8 cellular contexts compared by ENCODE assay signal in the genomic region with DNA sequence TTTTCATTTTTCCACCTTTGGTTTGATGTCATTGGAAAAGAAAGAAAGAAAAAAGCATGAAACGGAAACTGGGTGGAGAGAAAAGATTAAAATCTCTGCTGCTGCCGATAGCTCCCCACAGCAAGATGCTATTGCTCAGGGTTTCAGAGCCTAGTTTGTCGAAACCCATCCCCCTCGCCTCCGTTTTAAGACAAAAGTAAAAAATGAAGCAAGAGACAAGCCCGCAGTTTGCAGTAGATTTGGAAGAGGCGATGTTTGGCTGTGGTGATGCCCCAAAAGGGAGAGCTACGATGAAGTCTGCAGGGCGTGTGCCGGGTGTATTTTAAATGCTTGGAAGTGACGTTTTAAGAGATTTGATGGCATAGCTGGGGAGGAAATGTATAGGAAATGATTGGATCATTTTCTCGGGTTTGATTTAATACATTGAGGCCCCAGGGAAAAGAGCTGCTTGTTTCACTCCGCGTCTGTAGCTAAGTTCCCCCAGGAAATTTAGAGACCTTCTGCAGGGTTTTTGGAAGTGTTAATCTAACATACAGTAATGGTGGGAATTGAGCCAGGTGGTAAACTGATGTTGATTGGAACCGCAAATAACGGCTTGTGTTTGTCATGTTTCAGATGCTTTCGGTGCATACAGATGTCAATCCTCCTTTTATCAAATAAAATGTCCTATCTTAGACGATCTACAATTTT. TPM values are rescaled to one million over a fixed set of nuclear protein-coding genes. Genes with fewer than 3 reads are reported as not detected.
DNase-seq lines count a peak whose midpoint lies in the region; ATAC-seq, FAIRE-seq and TF ChIP-seq lines count a peak whose summit lies in the region.

No MANE protein-coding gene starts in this region.

- DNase-seq in CD4-positive, alpha-beta memory T cell: peak; percentile 71 to 84 (median 75)
- no peak for DNase-seq in HCT116 (ENCODE audit: low read depth, low spot score)
- DNase-seq in T-cell: peak in 32 of 34 experiments; percentile 20 to 73 (median 54)
- no peak for DNase-seq in endodermal cell
- DNase-seq in COLO829 (ENCODE audit: low spot score): no peak
- no peak for DNase-seq in urothelium cell line (ENCODE audit: low spot score)
- no peak for DNase-seq in UCSD-AML1 (lab: John Stamatoyannopoulos, UW; ENCODE audit: unreplicated experiment)

- H3K4me3 Mint-ChIP-seq in CD4-positive, alpha-beta memory T cell: peak overlapping the region; percentile 94 to 100 (median 96)
- H3K4me3 Mint-ChIP-seq in T-cell (peak overlapping the region; percentile 92 to 99 (median 94)), endodermal cell (peak overlapping the region; percentile 86)

- no peaks in the 10 kb centered on the region for H4K20me1 ChIP-seq in HCT116 (ENCODE audit: insufficient read depth)

- no peaks in the 10 kb centered on the region for H3K9me2 ChIP-seq in HCT116 (ENCODE audit: insufficient read depth)

- BruUV-seq in HCT116 (replicated peaks; lab: Mats Ljungman, UMichigan): no TSS peak

- H3K27me3 ChIP-seq in CD4-positive, alpha-beta memory T cell (ENCODE audit: insufficient read depth, low read length): no peaks in the 10 kb centered on the region
- H3K27me3 ChIP-seq in HCT116 (ENCODE audit: insufficient read depth, low read length) (no peaks in the 10 kb centered on the region), endodermal cell (ENCODE audit: control insufficient read depth, insufficient read depth, low read length, poor library complexity, severe bottlenecking) (peaks cover 17% of the 10 kb centered on the region), mucosa of rectum (ENCODE audit: control insufficient read depth in 2 of 2, insufficient read depth in 2 of 2, low read length in 2 of 2) (no peaks in the 10 kb centered on the region)

- no peaks in the 10 kb centered on the region for H3K9me3 Mint-ChIP-seq in CD4-positive, alpha-beta memory T cell
- H3K9me3 Mint-ChIP-seq in T-cell (no peaks in the 10 kb centered on the region), endodermal cell (no peaks in the 10 kb centered on the region)

- RAD21 ChIA-PET in HCT116 (lab: Charles Lee; ENCODE audit: low non-redundant PET in 1 of 2, low total read pairs in 2 of 2, uncharacterized antibody in 2 of 2, unreplicated experiment in 2 of 2): no interaction called here

- H3K79me2 ChIP-seq in HCT116 (ENCODE audit: insufficient read depth, low read length): peaks cover 56% of the 10 kb centered on the region

- peak overlapping the region; percentile 95 for H3K27ac ChIP-seq in CD4-positive, alpha-beta memory T cell (ENCODE audit: low read depth, low read length)
- H3K27ac ChIP-seq in HCT116 (ENCODE audit: low read depth, low read length): peak overlapping the region; percentile 90
- peak overlapping the region; percentile 4 for H3K27ac ChIP-seq in endodermal cell (ENCODE audit: low read depth, low read length)
- H3K27ac ChIP-seq in mucosa of rectum (ENCODE audit: low read depth in 2 of 2, low read length in 2 of 2): peak overlapping the region; percentile 95 to 97

- no peak for TF ChIP-seq RAD21 in HCT116 (IDR thresholded peaks at IDR 0.05; ENCODE audit: low read depth)

- TF ChIP-seq CTCF in HCT116 (IDR thresholded peaks at IDR 0.05 in 2 of 3, conservative IDR thresholded peaks at IDR 0.05 in 1 of 3; ENCODE audit: borderline replicate concordance in 1 of 3, insufficient read depth in 1 of 3, low read depth in 2 of 3, low read length in 2 of 3): no peak
- no peak for TF ChIP-seq CTCF in endodermal cell (conservative IDR thresholded peaks at IDR 0.05)

- H3K27ac Mint-ChIP-seq in CD4-positive, alpha-beta memory T cell: peak overlapping the region; percentile 93 to 99 (median 97)
- H3K27ac Mint-ChIP-seq in T-cell (peak overlapping the region; percentile 90 to 91), endodermal cell (peak overlapping the region; percentile 89)

- H3K4me3 ChIP-seq in CD4-positive, alpha-beta memory T cell (ENCODE audit: low read length in 2 of 2): peak overlapping the region; percentile 78 to 80
- peak overlapping the region; percentile 76 to 91 for H3K4me3 ChIP-seq in HCT116 (replicated peaks in 1 of 2; ENCODE audit: low read depth in 1 of 2, low read length in 2 of 2)
- peak overlapping the region; percentile 99 for H3K4me3 ChIP-seq in endodermal cell (ENCODE audit: low read length)
- H3K4me3 ChIP-seq in mucosa of rectum (ENCODE audit: low read length in 2 of 2): peak overlapping the region; percentile 84 to 89

- CTCF ChIA-PET in CD4-positive, alpha-beta memory T cell (lab: Charles Lee; ENCODE audit: partially characterized antibody): interaction anchor here (0.7 to 5.9 kb wide), 21 partner anchors 9 to 418 kb away, joined by 3 to 93 read pairs (median 4); a partner anchor contains a TSS
- CTCF ChIA-PET in HCT116 (lab: Charles Lee): no interaction called here
- CTCF ChIA-PET in T-cell (lab: Charles Lee): interaction anchor here (0.5 to 4.9 kb wide), 19 partner anchors 10 to 140 kb away, joined by 3 to 48 read pairs (median 4); a partner anchor contains a TSS

- peak overlapping the region; percentile 86 for H3K4me2 ChIP-seq in HCT116 (ENCODE audit: low read length)

- no peaks in the 10 kb centered on the region for H3K27me3 Mint-ChIP-seq in CD4-positive, alpha-beta memory T cell
- no peaks in the 10 kb centered on the region for H3K27me3 Mint-ChIP-seq in T-cell
- H3K27me3 Mint-ChIP-seq in endodermal cell (ENCODE audit: insufficient read depth): peaks cover 25% of the 10 kb centered on the region

- no peaks in the 10 kb centered on the region for H3K9me3 ChIP-seq in CD4-positive, alpha-beta memory T cell (ENCODE audit: control insufficient read depth in 1 of 2, low read length in 2 of 2)
- no peaks in the 10 kb centered on the region for H3K9me3 ChIP-seq in HCT116 (ENCODE audit: control insufficient read depth in 1 of 2, insufficient read depth in 1 of 2, low read depth in 1 of 2, low read length in 2 of 2)
- H3K9me3 ChIP-seq in endodermal cell (ENCODE audit: control insufficient read depth, low read length): peaks cover 10% of the 10 kb centered on the region
- no peaks in the 10 kb centered on the region for H3K9me3 ChIP-seq in mucosa of rectum (ENCODE audit: control insufficient read depth in 2 of 2, low read length in 2 of 2)

- H3K36me3 Mint-ChIP-seq in CD4-positive, alpha-beta memory T cell: peaks cover 14 to 27% of the 10 kb centered on the region in 2 donors
- H3K36me3 Mint-ChIP-seq in T-cell (peaks cover 14% of the 10 kb centered on the region), endodermal cell (ENCODE audit: low read depth) (peaks cover 15% of the 10 kb centered on the region)

- H3K36me3 ChIP-seq in CD4-positive, alpha-beta memory T cell (ENCODE audit: insufficient read depth, low read length): no peaks in the 10 kb centered on the region
- no peaks in the 10 kb centered on the region for H3K36me3 ChIP-seq in HCT116 (ENCODE audit: control insufficient read depth in 1 of 2, insufficient read depth in 2 of 2, low read length in 2 of 2)
- H3K36me3 ChIP-seq in endodermal cell (ENCODE audit: control insufficient read depth, insufficient read depth, low read length): peaks cover 21% of the 10 kb centered on the region
- no peaks in the 10 kb centered on the region for H3K36me3 ChIP-seq in mucosa of rectum (ENCODE audit: control insufficient read depth in 2 of 2, insufficient read depth in 2 of 2, low read length in 2 of 2)

- TF ChIP-seq POLR2A in HCT116 (IDR thresholded peaks at IDR 0.05; ENCODE audit: borderline replicate concordance, extremely low read depth, insufficient read depth, insufficient read length): no peak

- peaks cover 71% of the 10 kb centered on the region for H3K4me1 ChIP-seq in CD4-positive, alpha-beta memory T cell (ENCODE audit: insufficient read depth, low read length)
- H3K4me1 ChIP-seq in HCT116 (ENCODE audit: control insufficient read depth in 1 of 2, insufficient read depth in 2 of 2, low read length in 2 of 2) (peaks cover 5 to 21% of the 10 kb centered on the region in 2 experiments; a peak in 3 of 4 replicates), endodermal cell (ENCODE audit: control insufficient read depth, insufficient read depth, low read length) (no peaks in the 10 kb centered on the region), mucosa of rectum (ENCODE audit: control insufficient read depth in 2 of 2, insufficient read depth in 2 of 2, low read length in 2 of 2) (peaks cover 17 to 20% of the 10 kb centered on the region in 2 donors)

- FAIRE-seq in urothelium cell line (lab: Jason Lieb, UNC): no peak

- WGBS in endodermal cell (ENCODE audit: insufficient coverage in 1 of 2, insufficient read length in 1 of 2), 2 experiments: 3 to 4% methylated on average over 7 to 18 of the region's 18 CpGs

- intact Hi-C loops in CD4-positive, alpha-beta memory T cell (cut with micrococcal nuclease): loop anchor here (1.0 to 2.0 kb wide), 6 partner anchors 9 to 247 kb away; a partner anchor contains a TSS
- intact Hi-C loops in HCT116 (cut with micrococcal nuclease): no loop called here

- peaks cover 52 to 81% (median 63%) of the 10 kb centered on the region in 4 donors for H3K4me1 Mint-ChIP-seq in CD4-positive, alpha-beta memory T cell
- peaks cover 75 to 93% (median 85%) of the 10 kb centered on the region in 3 donors for H3K4me1 Mint-ChIP-seq in T-cell
- H3K4me1 Mint-ChIP-seq in endodermal cell: peaks cover 18% of the 10 kb centered on the region

- no peak overlapping the region for H2AFZ ChIP-seq in HCT116 (ENCODE audit: low read depth, low read length, poor library complexity, severe bottlenecking)

- H3K9ac ChIP-seq in HCT116 (ENCODE audit: low read length) (peak overlapping the region; percentile 92), endodermal cell (ENCODE audit: extremely low read depth, low read length, poor library complexity, severe bottlenecking) (peak overlapping the region; percentile 91), mucosa of rectum (ENCODE audit: low read depth in 1 of 2, low read length in 2 of 2) (peak overlapping the region; percentile 75 to 98)

- no peak for ATAC-seq in HCT116
- ATAC-seq in T-cell (replicated peaks in 1 of 4): peak; percentile 18 to 29 (median 24)

- POLR2A ChIA-PET in CD4-positive, alpha-beta memory T cell (lab: Charles Lee; ENCODE audit: partially characterized antibody): interaction anchor here (0.7 to 4.4 kb wide), 23 partner anchors 9 to 893 kb away, joined by 3 to 96 read pairs (median 6); a partner anchor contains a TSS
- POLR2A ChIA-PET in HCT116 (lab: Charles Lee): interaction anchor here (1.0 kb wide), 1 partner anchor 14 kb away, joined by 3 read pairs; no protein-coding TSS in a partner anchor
- POLR2A ChIA-PET in T-cell (lab: Charles Lee): interaction anchor here (0.6 to 4.0 kb wide), 17 partner anchors 11 to 1300 kb away, joined by 3 to 49 read pairs (median 3); a partner anchor contains a TSS

TF ChIP-seq in HCT116, 20 proteins besides CTCF, POLR2A, EP300 and RAD21 (continues in another document):
- TF ChIP-seq CEBPB (IDR thresholded peaks at IDR 0.05; ENCODE audit: low read depth): no peak
- TF ChIP-seq SP1 (IDR thresholded peaks at IDR 0.05; ENCODE audit: low read depth): no peak; the same call in 1 of the 2 replicates
- TF ChIP-seq ELF1 (IDR thresholded peaks at IDR 0.05; ENCODE audit: borderline replicate concordance, low read depth): no peak

RNA-seq across cellular contexts. Expression of a gene that starts 0.9 kb away (rescaled TPM):
- 10 to 100 TPM; 73.8 to 78.4 TPM for total RNA-seq in CD4-positive, alpha-beta memory T cell
- 10 to 100 TPM; 70.0 to 98.3 TPM for polyA plus RNA-seq in CD4-positive, alpha-beta memory T cell
- 37.8 TPM for total RNA-seq in HCT116 (2021; ENCODE audit: unreplicated experiment)
- 22.8 and 26.1 TPM in 2 replicates for polyA plus RNA-seq in HCT116 (2012)
- 100 to 1,000 TPM in 2 of 5 donors, 10 to 100 TPM in 3; 76.3 to 194 (median 90.8) TPM for total RNA-seq in T-cell
- total RNA-seq in endodermal cell: 10 to 100 TPM; 46.2 to 49.0 TPM
- polyA plus RNA-seq in endodermal cell (2013, experiment 1 of 2): 58.5 TPM
- 56.3 TPM for polyA plus RNA-seq in endodermal cell (2013, experiment 2 of 2)

Comparison
In these comparisons a context has a peak if more than half of its experiments do, and no peak if none do; other contexts are left out.
1. DNase-seq: peak in CD4-positive, alpha-beta memory T cell (5 of 5) and T-cell (32 of 34); none in HCT116 (single experiment), endodermal cell (single experiment), COLO829 (single experiment), urothelium cell line (single experiment) and UCSD-AML1 (single experiment).
2. H3K27ac ChIP-seq: peak in every context shown above with its lines; median percentile 96 in mucosa of rectum; 95 in CD4-positive, alpha-beta memory T cell; 90 in HCT116; 4 in endodermal cell.
3. Peak in every context shown above with its lines, with median percentiles within 50 percentile points of each other: H3K4me3 ChIP-seq, H3K27ac Mint-ChIP-seq, H3K4me3 Mint-ChIP-seq and H3K9ac ChIP-seq.